In genomic region chr16:18201511-18201910, GRCh38 we compare ENCODE assay signal across 1 cellular context.
DNase-seq lines count a peak whose midpoint lies in the region; ATAC-seq, FAIRE-seq and TF ChIP-seq lines count a peak whose summit lies in the region.
"Not testable (repeated sequence)": the region's sequence is repeated elsewhere in the genome, so short reads cannot be mapped to it uniquely, and the experiment has no call there.

No MANE protein-coding gene starts in this region.

- CTCF ChIA-PET in K562 (lab: Yijun Ruan, JAX; ENCODE audit: low intra/inter-chr PET ratio) = not testable (repeated sequence)

- not testable (repeated sequence) for H4K20me1 ChIP-seq in K562 (replicated peaks; ENCODE audit: control insufficient read depth, insufficient read depth, low read length)

- not testable (repeated sequence) for H3K4me3 ChIP-seq in K562

- not testable (repeated sequence) for TF ChIP-seq EP300 in K562 (IDR thresholded peaks at IDR 0.05; ENCODE audit: low read length)

- not testable (repeated sequence) for H3K4me1 ChIP-seq in K562 (replicated peaks in 1 of 2; ENCODE audit: control insufficient read depth in 2 of 2, insufficient read depth in 2 of 2, low read length in 2 of 2)

- not testable (repeated sequence) for H3K9me3 ChIP-seq in K562 (replicated peaks; ENCODE audit: control insufficient read depth, insufficient read depth, low read depth, low read length)

- not testable (repeated sequence) for BruUV-seq in K562 (replicated peaks; lab: Mats Ljungman, UMichigan)

- DNase-seq in K562 (ENCODE audit: extremely low read depth in 1 of 4, low spot score in 3 of 4) = peak in 1 of 4 experiments; percentile 0

- not testable (repeated sequence) for H3K9me1 ChIP-seq in K562 (ENCODE audit: control insufficient read depth, insufficient read depth, low read length)

- TF ChIP-seq RAD21 in K562 (CRISPR knock-in tag; conservative IDR thresholded peaks at IDR 0.05 in 1 of 2, IDR thresholded peaks at IDR 0.05 in 1 of 2) = not testable (repeated sequence)

- TF ChIP-seq POLR2A in K562 (conservative IDR thresholded peaks at IDR 0.05) = not testable (repeated sequence)

- intact Hi-C loops in K562 (cut with micrococcal nuclease) = not testable (repeated sequence)

- peaks cover 22% of the 10 kb centered on the region for H3K79me2 ChIP-seq in K562 (ENCODE audit: control insufficient read depth, insufficient read depth, low read length)

- POLR2A ChIA-PET in K562 (lab: Yijun Ruan, JAX) = not testable (repeated sequence)

- not testable (repeated sequence) for H3K36me3 ChIP-seq in K562 (ENCODE audit: control insufficient read depth, insufficient read depth, low read length)

- not testable (repeated sequence) for ATAC-seq in K562

- WGBS in K562 (ENCODE audit: insufficient coverage, low coverage, missing lambda C conversion rate) = 27% methylated on average over 3 of the region's 3 CpGs

- not testable (repeated sequence) for H2AFZ ChIP-seq in K562 (ENCODE audit: low read depth, low read length)

- in situ Hi-C loops in K562 (cut with MboI) = loop anchor here (10.0 kb wide), 1 partner anchor 1697 kb away; no protein-coding TSS in a partner anchor

- not testable (repeated sequence) for H3K27me3 ChIP-seq in K562 (ENCODE audit: control insufficient read depth in 2 of 2, insufficient read depth in 2 of 2, low read length in 2 of 2)

- H3K9ac ChIP-seq in K562 (ENCODE audit: insufficient read depth in 1 of 2, low read depth in 2 of 2, low read length in 2 of 2) = not testable (repeated sequence)

- H3K27ac ChIP-seq in K562 (ENCODE audit: extremely low read depth, low read depth, low read length) = not testable (repeated sequence)

- H3K4me2 ChIP-seq in K562 (ENCODE audit: insufficient read depth, low read length) = not testable (repeated sequence)

- FAIRE-seq in K562 (lab: Jason Lieb, UNC) = not testable (repeated sequence)

- TF ChIP-seq CTCF in K562 (IDR thresholded peaks at IDR 0.05 in 2 of 3, conservative IDR thresholded peaks at IDR 0.05 in 1 of 3; ENCODE audit: insufficient read depth in 2 of 3, low read depth in 1 of 3, low read length in 3 of 3) = not testable (repeated sequence)

TF ChIP-seq in K562, 482 proteins besides CTCF, POLR2A, EP300 and RAD21:
- TF ChIP-seq ZNF239 (CRISPR knock-in tag; IDR thresholded peaks at IDR 0.05) = peak; percentile 94
